ENCODE assay signal across 1 cellular context in genomic region chr7:66920769-66921395, GRCh38.
TF ChIP-seq lines count a peak whose summit lies in the region.

TMEM248 (plus strand) TSS chr7:66921225; CDS start chr7:66941866, 20,641 bp downstream.

TF ChIP-seq in HepG2, 621 proteins besides CTCF, POLR2A, EP300 and RAD21 (continued from another document and continues in another):
- no peak for TF ChIP-seq MATR3 (CRISPR knock-in tag; IDR thresholded peaks at IDR 0.05)
- TF ChIP-seq ATRX (CRISPR knock-in tag; IDR thresholded peaks at IDR 0.05; ENCODE audit: borderline replicate concordance): no peak
- no peak for TF ChIP-seq PRPF4 (IDR thresholded peaks at IDR 0.05; ENCODE audit: low read depth, low read length, poor library complexity, severe bottlenecking)
- TF ChIP-seq KLF15 (CRISPR knock-in tag; IDR thresholded peaks at IDR 0.05; ENCODE audit: borderline replicate concordance): no peak
- no peak for TF ChIP-seq ZNF354B (CRISPR knock-in tag; IDR thresholded peaks at IDR 0.05)
- no peak for TF ChIP-seq ZBTB37 (CRISPR knock-in tag; IDR thresholded peaks at IDR 0.05)
- no peak for TF ChIP-seq ZNF20 (CRISPR knock-in tag; IDR thresholded peaks at IDR 0.05)
- TF ChIP-seq E2F1 (CRISPR knock-in tag; IDR thresholded peaks at IDR 0.05): no peak
- no peak for TF ChIP-seq ZNF816 (CRISPR knock-in tag; IDR thresholded peaks at IDR 0.05; ENCODE audit: borderline replicate concordance)
- peak; percentile 78; the same call in 1 of the 2 replicates for TF ChIP-seq SMYD3 (CRISPR knock-in tag; IDR thresholded peaks at IDR 0.05)
- peak; percentile 62 for TF ChIP-seq HCFC1 (IDR thresholded peaks at IDR 0.05; ENCODE audit: low read depth, low read length)
- peak; percentile 52 for TF ChIP-seq NCOA2 (CRISPR knock-in tag; IDR thresholded peaks at IDR 0.05)
- no peak for TF ChIP-seq MTA3 (CRISPR knock-in tag; IDR thresholded peaks at IDR 0.05)
- TF ChIP-seq ELF1 (CRISPR knock-in tag; IDR thresholded peaks at IDR 0.05): peak; percentile 97
- TF ChIP-seq ZNF672 (CRISPR knock-in tag; IDR thresholded peaks at IDR 0.05): peak; percentile 94
- peak; percentile 6; the same call in 1 of the 2 replicates for TF ChIP-seq JDP2 (CRISPR knock-in tag; IDR thresholded peaks at IDR 0.05; ENCODE audit: borderline replicate concordance)
- TF ChIP-seq MXD3 (CRISPR knock-in tag; IDR thresholded peaks at IDR 0.05): peak; percentile 88; the same call in 1 of the 2 replicates
- TF ChIP-seq RBFOX2 (IDR thresholded peaks at IDR 0.05; ENCODE audit: low read depth, low read length): peak; percentile 95
- TF ChIP-seq TERF1 (CRISPR knock-in tag; IDR thresholded peaks at IDR 0.05): 0 out of 2 replicates have a peak, but pooled peaks have one; percentile 7
- TF ChIP-seq REXO4 (CRISPR knock-in tag; IDR thresholded peaks at IDR 0.05; ENCODE audit: borderline replicate concordance): no peak
- peak; percentile 99 for TF ChIP-seq ARID4A (CRISPR knock-in tag; IDR thresholded peaks at IDR 0.05; ENCODE audit: borderline replicate concordance)
- peak; percentile 85 for TF ChIP-seq ARNT2 (CRISPR knock-in tag; IDR thresholded peaks at IDR 0.05; ENCODE audit: low read depth)
- TF ChIP-seq ZNF841 (CRISPR knock-in tag; IDR thresholded peaks at IDR 0.05; ENCODE audit: borderline replicate concordance): no peak; the same call in 1 of the 2 replicates
- peak; percentile 73 for TF ChIP-seq ZNF776 (CRISPR knock-in tag; IDR thresholded peaks at IDR 0.05)
- TF ChIP-seq ATF7 (IDR thresholded peaks at IDR 0.05): no peak
- TF ChIP-seq ATF7 (CRISPR knock-in tag; IDR thresholded peaks at IDR 0.05): peak; percentile 66; the same call in 1 of the 2 replicates
- TF ChIP-seq MYC (CRISPR knock-in tag; IDR thresholded peaks at IDR 0.05; ENCODE audit: borderline replicate concordance): peak; percentile 99
- TF ChIP-seq ZNF790 (CRISPR knock-in tag; IDR thresholded peaks at IDR 0.05; ENCODE audit: borderline replicate concordance): peak; percentile 78; the same call in 1 of the 2 replicates
- TF ChIP-seq SP5 (CRISPR knock-in tag; IDR thresholded peaks at IDR 0.05; ENCODE audit: borderline replicate concordance, low read depth): 0 out of 2 replicates have a peak, but pooled peaks have one; percentile 8
- peak; percentile 91 for TF ChIP-seq ZNF709 (CRISPR knock-in tag; IDR thresholded peaks at IDR 0.05)
- no peak for TF ChIP-seq ARID3A (IDR thresholded peaks at IDR 0.05; ENCODE audit: low read depth, low read length)
- TF ChIP-seq PHF8 (CRISPR knock-in tag; IDR thresholded peaks at IDR 0.05): peak; percentile 85
- no peak; the same call in 1 of the 2 replicates for TF ChIP-seq ZNF619 (CRISPR knock-in tag; IDR thresholded peaks at IDR 0.05)
- peak; percentile 54; the same call in 1 of the 2 replicates for TF ChIP-seq ZNF773 (CRISPR knock-in tag; IDR thresholded peaks at IDR 0.05; ENCODE audit: borderline replicate concordance)
- no peak for TF ChIP-seq ZNF224 (CRISPR knock-in tag; IDR thresholded peaks at IDR 0.05)
- peak; percentile 95 for TF ChIP-seq KMT2A (CRISPR knock-in tag; IDR thresholded peaks at IDR 0.05)
- no peak for TF ChIP-seq DBP (CRISPR knock-in tag; IDR thresholded peaks at IDR 0.05; ENCODE audit: not compliant biosample characterization)
- TF ChIP-seq SAFB2 (CRISPR knock-in tag; IDR thresholded peaks at IDR 0.05; ENCODE audit: borderline replicate concordance, low read depth): peak; percentile 35; the same call in 1 of the 2 replicates
- TF ChIP-seq ONECUT2 (CRISPR knock-in tag; IDR thresholded peaks at IDR 0.05): no peak
- TF ChIP-seq RCOR2 (CRISPR knock-in tag; IDR thresholded peaks at IDR 0.05): peak; percentile 17; the same call in 1 of the 2 replicates
- no peak for TF ChIP-seq RELA (CRISPR knock-in tag; IDR thresholded peaks at IDR 0.05)
- TF ChIP-seq FOXK2 (IDR thresholded peaks at IDR 0.05): peak; percentile 67; the same call in 1 of the 2 replicates
- TF ChIP-seq XRCC5 (optimal IDR thresholded peaks at IDR 0.05; ENCODE audit: low read length): peak; percentile 69
- no peak for TF ChIP-seq ZNF562 (CRISPR knock-in tag; IDR thresholded peaks at IDR 0.05; ENCODE audit: borderline replicate concordance)
- no peak for TF ChIP-seq ETV6 (CRISPR knock-in tag; conservative IDR thresholded peaks at IDR 0.05)
- TF ChIP-seq MZF1 (CRISPR knock-in tag; IDR thresholded peaks at IDR 0.05; ENCODE audit: borderline replicate concordance): no peak
- TF ChIP-seq ZNF33A (CRISPR knock-in tag; IDR thresholded peaks at IDR 0.05; ENCODE audit: borderline replicate concordance): no peak
- no peak for TF ChIP-seq PLRG1 (conservative IDR thresholded peaks at IDR 0.05)
- TF ChIP-seq ZBTB39 (CRISPR knock-in tag; IDR thresholded peaks at IDR 0.05): peak; percentile 59; the same call in 1 of the 2 replicates
- no peak for TF ChIP-seq PHF5A (CRISPR knock-in tag; IDR thresholded peaks at IDR 0.05; ENCODE audit: low read depth, unreplicated experiment)
- no peak for TF ChIP-seq TEAD2 (CRISPR knock-in tag; IDR thresholded peaks at IDR 0.05)
- peak; percentile 97 for TF ChIP-seq MTA1 (CRISPR knock-in tag; IDR thresholded peaks at IDR 0.05; ENCODE audit: borderline replicate concordance)
- TF ChIP-seq ZNF232 (CRISPR knock-in tag; IDR thresholded peaks at IDR 0.05; ENCODE audit: borderline replicate concordance): peak; percentile 51; the same call in 1 of the 2 replicates
- TF ChIP-seq POGZ (CRISPR knock-in tag; IDR thresholded peaks at IDR 0.05): peak; percentile 95
- no peak for TF ChIP-seq PAWR (CRISPR knock-in tag; IDR thresholded peaks at IDR 0.05; ENCODE audit: borderline replicate concordance)
- TF ChIP-seq ZNF431 (CRISPR knock-in tag; IDR thresholded peaks at IDR 0.05; ENCODE audit: borderline replicate concordance, low read depth): no peak
- TF ChIP-seq ZNF878 (CRISPR knock-in tag; IDR thresholded peaks at IDR 0.05): no peak
- peak; percentile 79; the same call in 1 of the 2 replicates for TF ChIP-seq LBX2 (CRISPR knock-in tag; IDR thresholded peaks at IDR 0.05; ENCODE audit: borderline replicate concordance)
- TF ChIP-seq HNRNPUL1 (IDR thresholded peaks at IDR 0.05; ENCODE audit: low read depth, low read length): no peak
- peak; percentile 52; the same call in 1 of the 2 replicates for TF ChIP-seq ZFP90 (CRISPR knock-in tag; IDR thresholded peaks at IDR 0.05; ENCODE audit: borderline replicate concordance)
- peak; percentile 81 for TF ChIP-seq POLR2G (IDR thresholded peaks at IDR 0.05; ENCODE audit: low read depth, low read length)
- no peak for TF ChIP-seq ZBTB21 (CRISPR knock-in tag; IDR thresholded peaks at IDR 0.05)
